In genomic region chr9:27817747-27818146, GRCh38 we compare ENCODE assay signal across 24 cellular contexts.
A peak's percentile ranks its signal among the peaks of the same experiment; 100 is the strongest.
DNase-seq lines count a peak whose midpoint lies in the region; ATAC-seq and TF ChIP-seq lines count a peak whose summit lies in the region.
"Had no signal": no experiment of that assay in that cellular context is flagged by ENCODE, and none has a peak within 500 bp of the region (broad histone marks: within the 10 kb centered on the region; RNA-seq: fewer than 3 reads in every experiment).

No MANE protein-coding gene starts in this region.

- intact Hi-C loops in dorsolateral prefrontal cortex (cut with DNase I) = no loop called here

- no peak overlapping the region for H3K27ac ChIP-seq in dorsolateral prefrontal cortex
- H3K27ac ChIP-seq: BLaER1 treated with 17β-estradiol and CSF1 and Interleukin-3, amounts not matched to agents 10 nM and 100 nM; Peyer's patch; SK-N-MC had no signal

- ATAC-seq in HG02840 (IDR thresholded peaks at IDR 0.05; ENCODE audit: low FRiP score, unreplicated experiment) (no peak), HG03469 (IDR thresholded peaks at IDR 0.05; ENCODE audit: unreplicated experiment) (no peak)
- ATAC-seq: K562 had no signal

- H3K4me3 ChIP-seq in dorsolateral prefrontal cortex = no peak overlapping the region
- H3K4me3 ChIP-seq: BLaER1 treated with 17β-estradiol and CSF1 and Interleukin-3, amounts not matched to agents 10 nM and 100 nM; K562; Peyer's patch; SK-N-MC had no signal

- TF ChIP-seq CTCF in dorsolateral prefrontal cortex (IDR thresholded peaks at IDR 0.05 in 54 of 56, conservative IDR thresholded peaks at IDR 0.05 in 2 of 56; ENCODE audit: low read depth in 1 of 56, partially characterized antibody in 56 of 56) = no peak

- peaks cover 0 to 2% (median 0%) of the 10 kb centered on the region in 45 donors for H3K27me3 ChIP-seq in dorsolateral prefrontal cortex
- H3K27me3 ChIP-seq: BLaER1 treated with 17β-estradiol and CSF1 and Interleukin-3, amounts not matched to agents 10 nM and 100 nM; Peyer's patch had no signal

- DNase-seq in NCI-H146 (lab: John Stamatoyannopoulos, UW) (peak; percentile 4), NCI-H146 treated with DMSO at 0.1 percent for 48 hours (lab: John Stamatoyannopoulos, UW; ENCODE audit: unreplicated experiment) (no peak), NCI-H1930 (lab: John Stamatoyannopoulos, UW) (peak; percentile 78 to 83), NCI-H774 (lab: John Stamatoyannopoulos, UW) (peak; percentile 4), dorsolateral prefrontal cortex (no peak)
- DNase-seq: AML-193; CD4-positive, alpha-beta T cell; DMS79; EL; GDM1; H7; Kasumi-1; NCI-H1092 treated with DMSO at 0.1 percent for 48 hours; NCI-H2171 treated with DMSO at 0.1 percent for 48 hours; NCI-H345; NCI-H510A treated with DMSO at 0.1 percent for 48 hours; OCI-M1; Peyer's patch; SHP77 treated with DMSO at 0.1 percent for 48 hours had no signal

Comparison
In these comparisons a context has a peak if more than half of its experiments do, and no peak if none do; other contexts are left out.
1. DNase-seq: peak in NCI-H146 (single experiment), NCI-H1930 (2 of 2) and NCI-H774 (single experiment); none in NCI-H146 treated with DMSO at 0.1 percent for 48 hours (single experiment) and dorsolateral prefrontal cortex (0 of 10).